32 cellular contexts compared by ENCODE assay signal in the genomic region with DNA sequence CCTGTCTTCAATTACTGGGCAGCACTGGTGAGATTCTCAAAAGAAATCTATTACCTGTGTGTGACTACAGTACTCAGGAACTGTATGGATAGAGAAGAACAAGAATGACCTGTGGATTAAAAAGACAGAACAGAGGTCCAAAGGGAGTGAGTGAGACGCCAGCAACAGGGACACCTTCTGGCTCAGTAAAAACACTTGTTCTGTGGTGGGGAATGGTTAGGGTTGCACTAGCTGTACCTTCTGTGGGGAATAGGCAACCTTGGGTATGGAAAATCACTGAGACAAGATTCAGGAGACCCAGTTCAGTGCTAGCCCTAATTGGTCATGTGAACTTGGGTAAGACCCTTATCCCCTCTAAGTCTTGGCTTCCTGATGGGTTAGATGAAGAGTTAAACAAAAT.
"Had no signal": no experiment of that assay in that cellular context is flagged by ENCODE, and none has a peak within 500 bp of the region (broad histone marks: within the 10 kb centered on the region; RNA-seq: fewer than 3 reads in every experiment).

No MANE protein-coding gene starts in this region.

- H3K4me1 Mint-ChIP-seq: activated CD4-positive, alpha-beta T cell treated with anti-CD3 and anti-CD28 coated beads for 36 hours; activated naive CD4-positive, alpha-beta T cell treated with anti-CD3 and anti-CD28 coated beads, Interleukin-2, amount 50 U/mL, for 24 hours; central memory CD8-positive, alpha-beta T cell; T-helper 17 cell had no signal

- H3K27ac Mint-ChIP-seq: activated CD4-positive, alpha-beta memory T cell treated with anti-CD3 and anti-CD28 coated beads for 36 hours; activated CD4-positive, alpha-beta T cell treated with anti-CD3 and anti-CD28 coated beads for 36 hours; activated CD4-positive, alpha-beta T cell treated with anti-CD3 and anti-CD28 coated beads, Interleukin-2, amount 10 ng/mL, durations not matched to agents 24 days and 14 days; activated CD8-positive, alpha-beta memory T cell treated with anti-CD3 and anti-CD28 coated beads, Interleukin-2, amount 10 ng/mL, durations not matched to agents 7 days and 5 days; activated CD8-positive, alpha-beta T cell treated with anti-CD3 and anti-CD28 coated beads, Interleukin-2, amount 10 ng/mL, durations not matched to agents 7 days and 5 days; activated naive CD4-positive, alpha-beta T cell treated with anti-CD3 and anti-CD28 coated beads for 36 hours; activated naive CD4-positive, alpha-beta T cell treated with anti-CD3 and anti-CD28 coated beads, Interleukin-2, amount 50 U/mL, for 24 hours; activated naive CD8-positive, alpha-beta T cell treated with anti-CD3 and anti-CD28 coated beads for 36 hours; activated T-helper 1 cell treated with anti-CD3 and anti-CD28 coated beads, Interleukin-12 subunit alpha, Interleukin-12 subunit beta, Interleukin-2, Interleukin-4 antibody, amounts not matched to agents 30 ng/mL and 10 ng/mL and 1 ng/mL, durations not matched to agents 14 hours and 24 hours and 36 hours; activated T-helper 2 cell treated with anti-CD3 and anti-CD28 coated beads, Interferon-gamma antibody, Interleukin-2, Interleukin-4, amounts not matched to agents 10 μg/mL and 5 μg/mL and 100 μg/mL, durations not matched to agents 14 hours and 24 hours and 36 hours; dendritic cell treated with granulocyte-macrophage colony-stimulating factor and Interleukin-4, amounts not matched to agents 40 ng/mL and 50 ng/mL, for 4 days; endodermal cell; T-helper 17 cell; T-helper 2 cell treated with Interferon-gamma antibody and Interleukin-4, amounts not matched to agents 5 μg/mL and 100 μg/mL, for 36 hours had no signal

- H3K4me3 Mint-ChIP-seq: activated CD4-positive, alpha-beta memory T cell treated with anti-CD3 and anti-CD28 coated beads for 36 hours; activated CD4-positive, alpha-beta T cell treated with anti-CD3 and anti-CD28 coated beads for 36 hours; activated CD4-positive, alpha-beta T cell treated with anti-CD3 and anti-CD28 coated beads, Interleukin-2, amount 10 ng/mL, durations not matched to agents 24 days and 14 days; activated CD8-positive, alpha-beta memory T cell treated with anti-CD3 and anti-CD28 coated beads, Interleukin-2, amount 10 ng/mL, durations not matched to agents 7 days and 5 days; activated CD8-positive, alpha-beta T cell treated with anti-CD3 and anti-CD28 coated beads, Interleukin-2, amount 10 ng/mL, durations not matched to agents 7 days and 5 days; activated naive CD4-positive, alpha-beta T cell treated with anti-CD3 and anti-CD28 coated beads for 36 hours; activated naive CD4-positive, alpha-beta T cell treated with anti-CD3 and anti-CD28 coated beads, Interleukin-2, amount 50 U/mL, for 24 hours; activated naive CD8-positive, alpha-beta T cell treated with anti-CD3 and anti-CD28 coated beads for 36 hours; activated T-helper 1 cell treated with anti-CD3 and anti-CD28 coated beads, Interleukin-12 subunit alpha, Interleukin-12 subunit beta, Interleukin-2, Interleukin-4 antibody, amounts not matched to agents 30 ng/mL and 10 ng/mL and 1 ng/mL, durations not matched to agents 14 hours and 24 hours and 36 hours; central memory CD8-positive, alpha-beta T cell; dendritic cell treated with granulocyte-macrophage colony-stimulating factor and Interleukin-4, amounts not matched to agents 40 ng/mL and 50 ng/mL, for 4 days; endodermal cell; T-helper 17 cell; T-helper 2 cell treated with Interferon-gamma antibody and Interleukin-4, amounts not matched to agents 5 μg/mL and 100 μg/mL, for 36 hours had no signal

- H3K36me3 ChIP-seq: brain microvascular endothelial cell, WERI-Rb-1 had no signal

- H3K27me3 ChIP-seq: brain microvascular endothelial cell had no signal

- H3K4me3 ChIP-seq: coronary artery, dorsolateral prefrontal cortex had no signal

- H3K27ac ChIP-seq: brain microvascular endothelial cell, coronary artery, dorsolateral prefrontal cortex, WERI-Rb-1 had no signal

- H3K27me3 Mint-ChIP-seq: activated CD4-positive, alpha-beta memory T cell treated with anti-CD3 and anti-CD28 coated beads for 36 hours; activated CD4-positive, alpha-beta T cell treated with anti-CD3 and anti-CD28 coated beads for 36 hours; activated CD4-positive, alpha-beta T cell treated with anti-CD3 and anti-CD28 coated beads, Interleukin-2, amount 10 ng/mL, durations not matched to agents 24 days and 14 days; activated CD8-positive, alpha-beta memory T cell treated with anti-CD3 and anti-CD28 coated beads, Interleukin-2, amount 10 ng/mL, durations not matched to agents 7 days and 5 days; activated naive CD4-positive, alpha-beta T cell treated with anti-CD3 and anti-CD28 coated beads, Interleukin-2, amount 50 U/mL, for 24 hours; activated naive CD8-positive, alpha-beta T cell treated with anti-CD3 and anti-CD28 coated beads for 36 hours; central memory CD8-positive, alpha-beta T cell; T-helper 17 cell had no signal

- H3K36me3 Mint-ChIP-seq: activated CD4-positive, alpha-beta memory T cell treated with anti-CD3 and anti-CD28 coated beads for 36 hours; activated CD8-positive, alpha-beta memory T cell treated with anti-CD3 and anti-CD28 coated beads, Interleukin-2, amount 10 ng/mL, durations not matched to agents 7 days and 5 days; activated naive CD4-positive, alpha-beta T cell treated with anti-CD3 and anti-CD28 coated beads, Interleukin-2, amount 50 U/mL, for 24 hours; activated naive CD8-positive, alpha-beta T cell treated with anti-CD3 and anti-CD28 coated beads for 36 hours had no signal

- ATAC-seq: activated CD4-positive, alpha-beta T cell treated with anti-CD3 and anti-CD28 coated beads for 36 hours; activated CD8-positive, alpha-beta memory T cell treated with anti-CD3 and anti-CD28 coated beads, Interleukin-2, amount 10 ng/mL, durations not matched to agents 7 days and 5 days; activated CD8-positive, alpha-beta T cell treated with anti-CD3 and anti-CD28 coated beads, Interleukin-2, amount 10 ng/mL, durations not matched to agents 7 days and 5 days; esophagus mucosa; T-helper 17 cell had no signal

- DNase-seq: activated CD4-positive, alpha-beta memory T cell treated with anti-CD3 and anti-CD28 coated beads for 36 hours; activated CD4-positive, alpha-beta T cell treated with anti-CD3 and anti-CD28 coated beads for 36 hours; activated CD4-positive, alpha-beta T cell treated with anti-CD3 and anti-CD28 coated beads, Interleukin-2, amount 10 ng/mL, durations not matched to agents 24 days and 14 days; activated CD4-positive, CD25-positive, alpha-beta regulatory T cell; activated CD4-positive, CD25-positive, alpha-beta regulatory T cell treated with anti-CD3 and anti-CD28 coated beads, Interleukin-2, amount 50 U/mL, for 72 hours; activated CD8-positive, alpha-beta memory T cell treated with anti-CD3 and anti-CD28 coated beads, Interleukin-2, amount 10 ng/mL, durations not matched to agents 7 days and 5 days; activated CD8-positive, alpha-beta memory T cell treated with anti-CD3 and anti-CD28 coated beads, Interleukin-2, amount 50 U/mL, for 4 hours; activated CD8-positive, alpha-beta T cell treated with anti-CD3 and anti-CD28 coated beads, Interleukin-2, amount 10 ng/mL, durations not matched to agents 7 days and 5 days; activated effector memory CD4-positive, alpha-beta T cell treated with anti-CD3 and anti-CD28 coated beads, Interleukin-2, amount 50 U/mL, for 16 hours; activated naive CD4-positive, alpha-beta T cell treated with anti-CD3 and anti-CD28 coated beads for 36 hours; activated naive CD8-positive, alpha-beta T cell treated with anti-CD3 and anti-CD28 coated beads for 36 hours; activated T-cell treated with anti-CD3 and anti-CD28 coated beads, Interleukin-2, amount 50 U/mL, for 1 hour; activated T-cell treated with anti-CD3 and anti-CD28 coated beads, Interleukin-2, amount 50 U/mL, for 48 hours; amniotic stem cell; anterior cingulate cortex; brain microvascular endothelial cell; dorsolateral prefrontal cortex; effector memory CD4-positive, alpha-beta T cell; endodermal cell; foreskin fibroblast; head of caudate nucleus; T-helper 17 cell; T1000; WERI-Rb-1 had no signal

- H3K9me3 Mint-ChIP-seq: activated CD4-positive, alpha-beta T cell treated with anti-CD3 and anti-CD28 coated beads, Interleukin-2, amount 10 ng/mL, durations not matched to agents 24 days and 14 days; activated naive CD4-positive, alpha-beta T cell treated with anti-CD3 and anti-CD28 coated beads, Interleukin-2, amount 50 U/mL, for 24 hours; activated T-helper 1 cell treated with anti-CD3 and anti-CD28 coated beads, Interleukin-12 subunit alpha, Interleukin-12 subunit beta, Interleukin-2, Interleukin-4 antibody, amounts not matched to agents 30 ng/mL and 10 ng/mL and 1 ng/mL, durations not matched to agents 14 hours and 24 hours and 36 hours; dendritic cell treated with granulocyte-macrophage colony-stimulating factor and Interleukin-4, amounts not matched to agents 40 ng/mL and 50 ng/mL, for 4 days had no signal
